Comparison of ENCODE assay signal across 18 cellular contexts in the genomic region with DNA sequence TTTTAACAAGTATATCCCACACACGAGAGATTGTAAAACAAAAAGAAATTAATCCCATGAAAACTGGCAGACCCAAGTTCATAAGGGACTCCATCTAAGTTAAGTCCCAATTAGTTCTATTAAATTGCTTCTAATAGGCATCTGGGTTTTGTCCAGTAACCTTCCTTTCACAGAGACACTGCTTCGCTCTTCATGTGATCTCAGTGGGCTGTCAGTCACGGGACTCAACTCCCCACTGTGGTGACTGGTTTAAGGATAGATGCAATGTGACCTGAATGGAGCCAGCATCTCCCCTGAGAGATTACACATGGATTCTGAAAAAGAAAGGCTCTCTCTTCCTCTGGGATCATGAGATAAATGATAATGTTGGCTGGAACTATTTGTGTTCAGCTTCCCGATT.
DNase-seq lines count a peak whose midpoint lies in the region; ATAC-seq and TF ChIP-seq lines count a peak whose summit lies in the region.
"Had no signal": no experiment of that assay in that cellular context is flagged by ENCODE, and none has a peak within 500 bp of the region (broad histone marks: within the 10 kb centered on the region; RNA-seq: fewer than 3 reads in every experiment).

No MANE protein-coding gene starts in this region.

- TF ChIP-seq CTCF in SK-N-SH (IDR thresholded peaks at IDR 0.05) (no peak), ascending aorta (IDR thresholded peaks at IDR 0.05) (no peak)

- no peak overlapping the region for H3K9ac ChIP-seq in SK-N-SH
- H3K9ac ChIP-seq: BLaER1 had no signal

- WGBS in SK-N-SH (ENCODE audit: low lambda C conversion rate) = 62% methylated on average over 4 of the region's 4 CpGs

- no peaks in the 10 kb centered on the region for H4K20me1 ChIP-seq in SK-N-SH (ENCODE audit: insufficient read depth)
- H4K20me1 ChIP-seq: BLaER1 had no signal

- no peak for DNase-seq in SK-N-SH
- peak; percentile 95 for DNase-seq in SK-MEL-5 (ENCODE audit: low read depth, low spot score)
- peak; percentile 22 for DNase-seq in left kidney (ENCODE audit: low read depth, low spot score)
- no peak for DNase-seq in ascending aorta (ENCODE audit: low spot score in 2 of 2)
- DNase-seq in RKO (ENCODE audit: low spot score) = no peak
- DNase-seq: AML-193; C1 segment of cervical spinal cord; Caco-2; Calu3; CD4-positive, alpha-beta memory T cell; CD4-positive, CD25-positive, alpha-beta regulatory T cell; CD8-positive, alpha-beta memory T cell; DMS79 treated with DMSO at 0.1 percent for 48 hours; GF-D8 had no signal

- H2AFZ ChIP-seq in SK-N-SH (ENCODE audit: low read depth) = no peak overlapping the region

- H3K9me2 ChIP-seq in SK-N-SH = no peaks in the 10 kb centered on the region

- no peak overlapping the region for H3K4me3 ChIP-seq in SK-N-SH (ENCODE audit: low read depth in 2 of 2, low read length in 1 of 2)
- H3K4me3 ChIP-seq in ascending aorta = no peak overlapping the region
- H3K4me3 ChIP-seq: A549, BLaER1 had no signal

- POLR2A ChIA-PET in SK-N-SH (lab: Yijun Ruan, JAX) = no interaction called here

- no peaks in the 10 kb centered on the region for H3K79me2 ChIP-seq in SK-N-SH (ENCODE audit: insufficient read depth)

- TF ChIP-seq RAD21 in SK-N-SH (IDR thresholded peaks at IDR 0.05; ENCODE audit: low read length) = no peak

- H3K9me3 ChIP-seq in SK-N-SH (no peaks in the 10 kb centered on the region), ascending aorta (no peaks in the 10 kb centered on the region)
- H3K9me3 ChIP-seq: A549, BLaER1, Caco-2 had no signal

- no peak for TF ChIP-seq EP300 in SK-N-SH (IDR thresholded peaks at IDR 0.05; ENCODE audit: borderline replicate concordance in 1 of 2, low read depth in 1 of 2, low read length in 1 of 2)

- CTCF ChIA-PET in SK-N-SH (lab: Yijun Ruan, JAX) = no interaction called here

- peaks cover 0 to 2% of the 10 kb centered on the region in 2 experiments; a peak in 1 of 4 replicates for H3K4me1 ChIP-seq in SK-N-SH (ENCODE audit: control insufficient read depth in 1 of 2, insufficient read depth in 2 of 2, low read depth in 1 of 2, low read length in 1 of 2)
- H3K4me1 ChIP-seq in ascending aorta = no peaks in the 10 kb centered on the region
- H3K4me1 ChIP-seq: A549, BLaER1, Caco-2 had no signal

- no peak overlapping the region for H3K4me2 ChIP-seq in SK-N-SH
- H3K4me2 ChIP-seq: A549, BLaER1 had no signal

- H3K27me3 ChIP-seq in SK-N-SH (ENCODE audit: insufficient read depth) = no peaks in the 10 kb centered on the region
- H3K27me3 ChIP-seq in ascending aorta = no peaks in the 10 kb centered on the region
- H3K27me3 ChIP-seq: BLaER1 had no signal

- ATAC-seq in SK-N-SH treated with all-trans-retinoic acid at 6 μM for 48 hours = no peak

- H3K27ac ChIP-seq in SK-N-SH (ENCODE audit: low read depth in 2 of 2, low read length in 1 of 2) (no peak overlapping the region), ascending aorta (no peak overlapping the region)
- H3K27ac ChIP-seq: 22Rv1, A549, BLaER1 had no signal

- H3K36me3 ChIP-seq in SK-N-SH (replicated peaks in 1 of 2; ENCODE audit: control insufficient read depth in 1 of 2, insufficient read depth in 2 of 2, low read length in 1 of 2) (no peaks in the 10 kb centered on the region), ascending aorta (no peaks in the 10 kb centered on the region)
- H3K36me3 ChIP-seq: BLaER1 had no signal

- intact Hi-C loops in ascending aorta (cut with DNase I) = no loop called here

- in situ Hi-C loops in SK-MEL-5 (cut with HindIII; ENCODE audit: low pct_unique_long_range_greater_than_20kb, low sequenced_read_pairs) = no loop called here

- no peaks in the 10 kb centered on the region for H3F3A ChIP-seq in SK-N-SH (replicated peaks; ENCODE audit: insufficient read depth)

TF ChIP-seq in SK-N-SH treated with all-trans-retinoic acid at 6 μM for 48 hours, 23 proteins besides CTCF, POLR2A, EP300 and RAD21:
- TF ChIP-seq ESRRG (CRISPR knock-in tag; IDR thresholded peaks at IDR 0.05) = no peak
- peak; percentile 58 for TF ChIP-seq ISL1 (CRISPR knock-in tag; IDR thresholded peaks at IDR 0.05)
- TF ChIP-seq ARNTL (CRISPR knock-in tag; IDR thresholded peaks at IDR 0.05; ENCODE audit: borderline replicate concordance, low read depth) = no peak

TF ChIP-seq in SK-N-SH, 30 proteins besides CTCF, POLR2A, EP300 and RAD21:
- TF ChIP-seq, protein P1, sequence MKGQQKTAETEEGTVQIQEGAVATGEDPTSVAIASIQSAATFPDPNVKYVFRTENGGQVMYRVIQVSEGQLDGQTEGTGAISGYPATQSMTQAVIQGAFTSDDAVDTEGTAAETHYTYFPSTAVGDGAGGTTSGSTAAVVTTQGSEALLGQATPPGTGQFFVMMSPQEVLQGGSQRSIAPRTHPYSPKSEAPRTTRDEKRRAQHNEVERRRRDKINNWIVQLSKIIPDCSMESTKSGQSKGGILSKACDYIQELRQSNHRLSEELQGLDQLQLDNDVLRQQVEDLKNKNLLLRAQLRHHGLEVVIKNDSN (IDR thresholded peaks at IDR 0.05; ENCODE audit: borderline replicate concordance, low read depth) = no peak
- no peak for TF ChIP-seq FOXJ3 (CRISPR knock-in tag; IDR thresholded peaks at IDR 0.05)
- TF ChIP-seq, protein P2, sequence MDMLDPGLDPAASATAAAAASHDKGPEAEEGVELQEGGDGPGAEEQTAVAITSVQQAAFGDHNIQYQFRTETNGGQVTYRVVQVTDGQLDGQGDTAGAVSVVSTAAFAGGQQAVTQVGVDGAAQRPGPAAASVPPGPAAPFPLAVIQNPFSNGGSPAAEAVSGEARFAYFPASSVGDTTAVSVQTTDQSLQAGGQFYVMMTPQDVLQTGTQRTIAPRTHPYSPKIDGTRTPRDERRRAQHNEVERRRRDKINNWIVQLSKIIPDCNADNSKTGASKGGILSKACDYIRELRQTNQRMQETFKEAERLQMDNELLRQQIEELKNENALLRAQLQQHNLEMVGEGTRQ (IDR thresholded peaks at IDR 0.05; ENCODE audit: borderline replicate concordance, low read depth, low read length) = no peak
- TF ChIP-seq GABPA (IDR thresholded peaks at IDR 0.05; ENCODE audit: low read depth) = no peak
- TF ChIP-seq SMC3 (IDR thresholded peaks at IDR 0.05; ENCODE audit: low read depth, low read length) = no peak
- no peak for TF ChIP-seq NRF1 (IDR thresholded peaks at IDR 0.05; ENCODE audit: low read depth, low read length)
- TF ChIP-seq MEF2A (IDR thresholded peaks at IDR 0.05; ENCODE audit: borderline replicate concordance, low read depth) = no peak
- TF ChIP-seq, protein P3, sequence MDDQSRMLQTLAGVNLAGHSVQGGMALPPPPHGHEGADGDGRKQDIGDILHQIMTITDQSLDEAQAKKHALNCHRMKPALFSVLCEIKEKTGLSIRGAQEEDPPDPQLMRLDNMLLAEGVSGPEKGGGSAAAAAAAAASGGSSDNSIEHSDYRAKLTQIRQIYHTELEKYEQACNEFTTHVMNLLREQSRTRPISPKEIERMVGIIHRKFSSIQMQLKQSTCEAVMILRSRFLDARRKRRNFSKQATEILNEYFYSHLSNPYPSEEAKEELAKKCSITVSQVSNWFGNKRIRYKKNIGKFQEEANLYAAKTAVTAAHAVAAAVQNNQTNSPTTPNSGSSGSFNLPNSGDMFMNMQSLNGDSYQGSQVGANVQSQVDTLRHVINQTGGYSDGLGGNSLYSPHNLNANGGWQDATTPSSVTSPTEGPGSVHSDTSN (IDR thresholded peaks at IDR 0.05) = no peak
- no peak for TF ChIP-seq POLR2AphosphoS5 (IDR thresholded peaks at IDR 0.05; ENCODE audit: low read depth, low read length)
- no peak for TF ChIP-seq FOSL2 (IDR thresholded peaks at IDR 0.05; ENCODE audit: borderline replicate concordance, low read depth)
- no peak for TF ChIP-seq EZH2phosphoT487 (IDR thresholded peaks at IDR 0.05; ENCODE audit: borderline replicate concordance, low read depth)
- TF ChIP-seq, protein P4, sequence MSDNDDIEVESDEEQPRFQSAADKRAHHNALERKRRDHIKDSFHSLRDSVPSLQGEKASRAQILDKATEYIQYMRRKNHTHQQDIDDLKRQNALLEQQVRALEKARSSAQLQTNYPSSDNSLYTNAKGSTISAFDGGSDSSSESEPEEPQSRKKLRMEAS (IDR thresholded peaks at IDR 0.05; ENCODE audit: low read depth) = no peak
- no peak for TF ChIP-seq MXI1 (IDR thresholded peaks at IDR 0.05; ENCODE audit: low read depth, low read length)
- TF ChIP-seq SIN3A (IDR thresholded peaks at IDR 0.05; ENCODE audit: borderline replicate concordance, low read depth, low read length) = no peak

Comparison
In these comparisons a context has a peak if more than half of its experiments do, and no peak if none do; other contexts are left out.
1. DNase-seq: peak in SK-MEL-5 (single experiment) and left kidney (single experiment); none in SK-N-SH (single experiment), ascending aorta (0 of 2) and RKO (single experiment).